Comparison of ENCODE assay signal across 8 cellular contexts in genomic region chr6:16130932-16131387, GRCh38. TPM values are rescaled to one million over a fixed set of nuclear protein-coding genes. Genes with fewer than 3 reads are reported as not detected.
A peak's percentile ranks its signal among the peaks of the same experiment; 100 is the strongest.
DNase-seq lines count a peak whose midpoint lies in the region; ATAC-seq and TF ChIP-seq lines count a peak whose summit lies in the region.

No MANE protein-coding gene starts in this region.

- H3K27ac Mint-ChIP-seq in nephron = peak overlapping the region; percentile 86 to 94 (median 92)

- H3K4me3 ChIP-seq in AG10803 (ENCODE audit: low read length) (peak overlapping the region; percentile 80), fibroblast of the aortic adventitia (ENCODE audit: low read depth, low read length) (peak overlapping the region; percentile 74)

- H3K27me3 Mint-ChIP-seq in nephron (ENCODE audit: low read depth) = peaks cover 6% of the 10 kb centered on the region

- peaks cover 67% of the 10 kb centered on the region for H3K4me1 Mint-ChIP-seq in nephron

- H3K4me3 Mint-ChIP-seq in nephron = peak overlapping the region; percentile 93 to 99 (median 97)

- H3K36me3 Mint-ChIP-seq in nephron (ENCODE audit: low read depth) = peaks cover 13% of the 10 kb centered on the region

- DNase-seq in AG10803 (ENCODE audit: low read depth) = peak; percentile 73
- peak; percentile 78 for DNase-seq in NCI-H1105 treated with DMSO at 0.1 percent for 48 hours (lab: John Stamatoyannopoulos, UW)
- peak; percentile 35 for DNase-seq in activated CD4-positive, alpha-beta T cell treated with anti-CD3 and anti-CD28 coated beads for 48 hours
- DNase-seq in fibroblast of the aortic adventitia (ENCODE audit: low read depth) = peak; percentile 84
- DNase-seq in cerebellum (ENCODE audit: low spot score) = no peak

- no peaks in the 10 kb centered on the region for H3K9me3 Mint-ChIP-seq in nephron

- peak; percentile 29 for TF ChIP-seq POLR2A in GM15510 (IDR thresholded peaks at IDR 0.05; ENCODE audit: borderline replicate concordance, extremely low read depth, insufficient read length)

- peak; percentile 52 for ATAC-seq in HG02763 (IDR thresholded peaks at IDR 0.05; ENCODE audit: unreplicated experiment)

- TF ChIP-seq CTCF in AG10803 (conservative IDR thresholded peaks at IDR 0.05; ENCODE audit: low read length) (no peak), fibroblast of the aortic adventitia (IDR thresholded peaks at IDR 0.05; ENCODE audit: insufficient read depth, low read length) (no peak), nephron (IDR thresholded peaks at IDR 0.05; ENCODE audit: unreplicated experiment in 3 of 3) (no peak)

RNA-seq across cellular contexts. Expression of gene MYLIP, which starts 2.1 kb away (rescaled TPM):
- total RNA-seq in fibroblast of the aortic adventitia (ENCODE audit: low replicate concordance) (12.2 and 36.1 TPM in 2 replicates), cerebellum (13.0 TPM)
